In the genomic region with DNA sequence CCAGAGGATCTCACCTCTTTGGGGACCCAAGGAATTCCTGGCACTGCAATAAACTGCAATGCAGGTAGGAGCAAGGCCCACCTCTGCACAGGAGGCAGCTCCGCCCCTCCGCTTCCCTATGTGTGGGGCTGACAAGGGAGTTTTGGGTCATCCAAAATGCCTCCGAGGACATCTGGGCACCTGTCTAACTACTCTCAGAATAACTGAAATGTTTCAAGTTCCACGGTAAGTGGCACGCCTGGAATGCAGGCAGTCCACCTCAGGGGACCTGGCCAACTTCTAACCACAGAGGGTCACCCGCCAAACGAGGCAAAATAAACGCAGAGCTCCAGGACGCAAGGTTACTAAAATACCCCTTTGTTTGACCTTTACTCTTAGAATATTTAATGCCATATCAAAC, we compare ENCODE assay signal across 25 cellular contexts.
"Had no signal": no experiment of that assay in that cellular context is flagged by ENCODE, and none has a peak within 500 bp of the region (broad histone marks: within the 10 kb centered on the region; RNA-seq: fewer than 3 reads in every experiment).

No MANE protein-coding gene starts in this region.

- H3K27ac ChIP-seq: psoas muscle, right lobe of liver had no signal

- H3K4me3 Mint-ChIP-seq: activated CD4-positive, alpha-beta memory T cell treated with anti-CD3 and anti-CD28 coated beads, Interleukin-2, amount 10 ng/mL, durations not matched to agents 7 days and 5 days; activated naive CD8-positive, alpha-beta T cell; brain; memory B cell; natural killer cell treated with Interleukin-12 subunit alpha and Interleukin-12 subunit beta and Interleukin-15 and Interleukin-18, amount 100 ng/mL, for 72 hours; T-helper 1 cell treated with Interleukin-12 subunit alpha and Interleukin-12 subunit beta and Interleukin-4 antibody, amounts not matched to agents 30 μg/mL and 1 μg/mL, for 36 hours had no signal

- H3K27me3 Mint-ChIP-seq: activated CD4-positive, alpha-beta memory T cell treated with anti-CD3 and anti-CD28 coated beads, Interleukin-2, amount 10 ng/mL, durations not matched to agents 7 days and 5 days; activated naive CD8-positive, alpha-beta T cell had no signal

- H3K27me3 ChIP-seq: right lobe of liver, suprapubic skin, upper lobe of left lung had no signal

- H3K4me3 ChIP-seq: psoas muscle, right lobe of liver, smooth muscle cell, suprapubic skin, upper lobe of left lung had no signal

- DNase-seq: activated CD4-positive, alpha-beta memory T cell treated with anti-CD3 and anti-CD28 coated beads, Interleukin-2, amount 10 ng/mL, durations not matched to agents 7 days and 5 days; activated CD4-positive, alpha-beta T cell treated with anti-CD3 and anti-CD28 coated beads for 4 hours; activated gamma-delta T cell; activated T-cell treated with anti-CD3 and anti-CD28 coated beads, Interleukin-2, amount 50 U/mL, for 48 hours; amniotic stem cell; cerebellar nuclear complex; effector CD8-positive, alpha-beta T cell; foreskin fibroblast; glutamatergic neuron; hypothalamus; left cardiac atrium; nucleus accumbens; psoas muscle; right lobe of liver; stimulated activated CD4-positive, alpha-beta T cell treated with anti-CD3 and anti-CD28 coated beads, Interleukin-4, amount 100 ng/mL, for 4 hours; stimulated activated CD8-positive, alpha-beta memory T cell treated with anti-CD3 and anti-CD28 coated beads, Interleukin-4, amount 100 ng/mL, for 48 hours; stimulated activated naive CD4-positive, alpha-beta T cell treated with Interleukin-2 at 50 U/mL for 16 hours had no signal

- H3K4me2 ChIP-seq: smooth muscle cell had no signal

- H3K36me3 ChIP-seq: right lobe of liver, upper lobe of left lung had no signal

- H3K9me3 Mint-ChIP-seq: activated CD4-positive, alpha-beta memory T cell treated with anti-CD3 and anti-CD28 coated beads, Interleukin-2, amount 10 ng/mL, durations not matched to agents 7 days and 5 days; brain; memory B cell; natural killer cell treated with Interleukin-12 subunit alpha and Interleukin-12 subunit beta and Interleukin-15 and Interleukin-18, amount 100 ng/mL, for 72 hours; T-helper 1 cell treated with Interleukin-12 subunit alpha and Interleukin-12 subunit beta and Interleukin-4 antibody, amounts not matched to agents 30 μg/mL and 1 μg/mL, for 36 hours had no signal

- H3K36me3 Mint-ChIP-seq: activated naive CD8-positive, alpha-beta T cell; memory B cell; natural killer cell treated with Interleukin-12 subunit alpha and Interleukin-12 subunit beta and Interleukin-15 and Interleukin-18, amount 100 ng/mL, for 72 hours had no signal

- H3K4me1 Mint-ChIP-seq: activated CD4-positive, alpha-beta memory T cell treated with anti-CD3 and anti-CD28 coated beads, Interleukin-2, amount 10 ng/mL, durations not matched to agents 7 days and 5 days; memory B cell had no signal

- ATAC-seq: left cardiac atrium; natural killer cell treated with Interleukin-12 subunit alpha and Interleukin-12 subunit beta and Interleukin-15 and Interleukin-18, amount 100 ng/mL, for 72 hours; psoas muscle; right lobe of liver had no signal

- H3K27ac Mint-ChIP-seq: activated CD4-positive, alpha-beta memory T cell treated with anti-CD3 and anti-CD28 coated beads, Interleukin-2, amount 10 ng/mL, durations not matched to agents 7 days and 5 days; activated naive CD8-positive, alpha-beta T cell; memory B cell; natural killer cell treated with Interleukin-12 subunit alpha and Interleukin-12 subunit beta and Interleukin-15 and Interleukin-18, amount 100 ng/mL, for 72 hours; T-helper 1 cell treated with Interleukin-12 subunit alpha and Interleukin-12 subunit beta and Interleukin-4 antibody, amounts not matched to agents 30 μg/mL and 1 μg/mL, for 36 hours had no signal

- H3K9me3 ChIP-seq: psoas muscle, right lobe of liver, suprapubic skin, upper lobe of left lung had no signal

- H3K4me1 ChIP-seq: psoas muscle, right lobe of liver had no signal
